In genomic region chr7:10083766-10084165, GRCh38 we compare ENCODE assay signal across 25 cellular contexts.
"Had no signal": no experiment of that assay in that cellular context is flagged by ENCODE, and none has a peak within 500 bp of the region (broad histone marks: within the 10 kb centered on the region; RNA-seq: fewer than 3 reads in every experiment).

No MANE protein-coding gene starts in this region.

- H3K27me3 ChIP-seq: ascending aorta, MG63, SJCRH30 had no signal

- H3K4me3 ChIP-seq: ascending aorta, coronary artery, MG63, SJCRH30, SK-N-MC had no signal

- H3K36me3 ChIP-seq: ascending aorta, MG63, SJCRH30, WERI-Rb-1 had no signal

- H3K27ac ChIP-seq: ascending aorta, coronary artery, SJCRH30, SK-N-MC, WERI-Rb-1 had no signal

- DNase-seq: activated CD4-positive, alpha-beta T cell treated with anti-CD3 and anti-CD28 coated beads, Interleukin-2, amount 10 ng/mL, durations not matched to agents 24 days and 14 days; activated CD4-positive, alpha-beta T cell treated with anti-CD3 and anti-CD28 coated beads, Interleukin-2, amount 50 U/mL, for 4 hours; activated CD8-positive, alpha-beta T cell treated with anti-CD3 and anti-CD28 coated beads for 36 hours; activated gamma-delta T cell; activated naive CD4-positive, alpha-beta T cell treated with Interleukin-2 at 50 U/mL for 16 hours; activated naive CD8-positive, alpha-beta T cell treated with anti-CD3 and anti-CD28 coated beads, Interleukin-2, amount 10 ng/mL, durations not matched to agents 7 days and 5 days; activated T-cell treated with anti-CD3 and anti-CD28 coated beads, Interleukin-2, amount 50 U/mL, for 24 hours; amygdala; Karpas-422; MG63; NCI-H1048; NCI-H1436; NCI-H1694 treated with DMSO at 0.1 percent for 48 hours; NCI-H2029; NCI-H2171 treated with DMSO at 0.1 percent for 48 hours; NCI-H345; NCI-H524 treated with DMSO at 0.1 percent for 48 hours; SHP77; SJCRH30; T1000; WERI-Rb-1 had no signal

- ATAC-seq: activated CD8-positive, alpha-beta T cell treated with anti-CD3 and anti-CD28 coated beads for 36 hours; Panc1 had no signal

- H3K4me1 ChIP-seq: ascending aorta had no signal

- H3K9me3 ChIP-seq: ascending aorta, MG63, SJCRH30 had no signal
